13 cellular contexts compared by ENCODE assay signal in genomic region chr11:115145316-115145715, GRCh38.
DNase-seq lines count a peak whose midpoint lies in the region; ATAC-seq and TF ChIP-seq lines count a peak whose summit lies in the region.
"Had no signal": no experiment of that assay in that cellular context is flagged by ENCODE, and none has a peak within 500 bp of the region (broad histone marks: within the 10 kb centered on the region; RNA-seq: fewer than 3 reads in every experiment).

No MANE protein-coding gene starts in this region.

- WGBS in SK-N-SH (ENCODE audit: low lambda C conversion rate), result 64% methylated on average over 2 of the region's 8 CpGs

- DNase-seq in SK-N-SH (peak; percentile 39), NCI-H2029 (lab: John Stamatoyannopoulos, UW) (peak; percentile 9), WERI-Rb-1 (no peak), HCEC 1CT (no peak)
- DNase-seq in stimulated activated CD4-positive, alpha-beta T cell treated with anti-CD3 and anti-CD28 coated beads, Interleukin-1b, Interleukin-23, amount 100 ng/mL, for 48 hours, result no peak
- DNase-seq: IMR-90, Karpas-422, PC-3, SW 1271 had no signal

- TF ChIP-seq CTCF in SK-N-SH (IDR thresholded peaks at IDR 0.05), result no peak
- TF ChIP-seq CTCF in WERI-Rb-1 (IDR thresholded peaks at IDR 0.05; ENCODE audit: low read depth, low read length), result 0 out of 2 replicates have a peak, but pooled peaks have one; percentile 2

- H3K79me2 ChIP-seq in SK-N-SH (ENCODE audit: insufficient read depth), result no peaks in the 10 kb centered on the region

- no peak overlapping the region for H2AFZ ChIP-seq in SK-N-SH (ENCODE audit: low read depth)

- H3K27ac ChIP-seq in SK-N-SH (ENCODE audit: low read depth in 2 of 2, low read length in 1 of 2) (no peak overlapping the region), WERI-Rb-1 (no peak overlapping the region)
- H3K27ac ChIP-seq: C4-2B, RWPE1 had no signal

- H3K4me1 ChIP-seq in SK-N-SH (ENCODE audit: control insufficient read depth in 1 of 2, insufficient read depth in 2 of 2, low read depth in 1 of 2, low read length in 1 of 2), result peaks cover 0 to 26% of the 10 kb centered on the region in 2 experiments; a peak in 1 of 4 replicates

- H3K9me2 ChIP-seq in SK-N-SH, result no peaks in the 10 kb centered on the region

- no peaks in the 10 kb centered on the region for H4K20me1 ChIP-seq in SK-N-SH (ENCODE audit: insufficient read depth)

- H3K4me3 ChIP-seq in SK-N-SH (ENCODE audit: low read depth in 2 of 2, low read length in 1 of 2), result no peak overlapping the region
- H3K4me3 ChIP-seq in WERI-Rb-1 (ENCODE audit: low read depth, low read length), result no peak overlapping the region

- H3K36me3 ChIP-seq in SK-N-SH (replicated peaks in 1 of 2; ENCODE audit: control insufficient read depth in 1 of 2, insufficient read depth in 2 of 2, low read length in 1 of 2), result no peaks in the 10 kb centered on the region
- no peaks in the 10 kb centered on the region for H3K36me3 ChIP-seq in WERI-Rb-1

- no peak for TF ChIP-seq EP300 in SK-N-SH (IDR thresholded peaks at IDR 0.05; ENCODE audit: borderline replicate concordance in 1 of 2, low read depth in 1 of 2, low read length in 1 of 2)

- no peaks in the 10 kb centered on the region for H3K27me3 ChIP-seq in SK-N-SH (ENCODE audit: insufficient read depth)
- H3K27me3 ChIP-seq in WERI-Rb-1 (ENCODE audit: insufficient read depth, low read depth, severe bottlenecking), result no peaks in the 10 kb centered on the region

- POLR2A ChIA-PET in SK-N-SH (lab: Yijun Ruan, JAX), result no interaction called here

- CTCF ChIA-PET in SK-N-SH (lab: Yijun Ruan, JAX), result interaction anchor here (0.6 to 1.9 kb wide), 4 partner anchors 13 to 371 kb away, joined by 3 to 4 read pairs (median 3); no protein-coding TSS in a partner anchor

- no peak for ATAC-seq in SK-N-SH treated with all-trans-retinoic acid at 6 μM for 48 hours
- no peak for ATAC-seq in HG02870 (IDR thresholded peaks at IDR 0.05; ENCODE audit: unreplicated experiment)
- ATAC-seq: PC-3 had no signal

- no peak overlapping the region for H3K4me2 ChIP-seq in SK-N-SH

- TF ChIP-seq RAD21 in SK-N-SH (IDR thresholded peaks at IDR 0.05; ENCODE audit: low read length), result no peak

- H3F3A ChIP-seq in SK-N-SH (replicated peaks; ENCODE audit: insufficient read depth), result no peaks in the 10 kb centered on the region

- H3K9ac ChIP-seq in SK-N-SH, result no peak overlapping the region

- no peaks in the 10 kb centered on the region for H3K9me3 ChIP-seq in SK-N-SH
- no peaks in the 10 kb centered on the region for H3K9me3 ChIP-seq in WERI-Rb-1 (ENCODE audit: severe bottlenecking)

TF ChIP-seq in SK-N-SH, 30 proteins besides CTCF, POLR2A, EP300 and RAD21:
- TF ChIP-seq RFX5 (IDR thresholded peaks at IDR 0.05; ENCODE audit: low read length) (no peak), SIN3A (IDR thresholded peaks at IDR 0.05; ENCODE audit: borderline replicate concordance, low read depth, low read length) (no peak), MAX (IDR thresholded peaks at IDR 0.05; ENCODE audit: low read depth) (no peak), PBX3 (IDR thresholded peaks at IDR 0.05) (no peak), POLR2AphosphoS5 (IDR thresholded peaks at IDR 0.05; ENCODE audit: low read depth, low read length) (no peak), NFIC (IDR thresholded peaks at IDR 0.05; ENCODE audit: borderline replicate concordance) (no peak)

TF ChIP-seq in SK-N-SH treated with all-trans-retinoic acid at 6 μM for 48 hours, 23 proteins besides CTCF, POLR2A, EP300 and RAD21:
- no peak for TF ChIP-seq ZNF8 (CRISPR knock-in tag; IDR thresholded peaks at IDR 0.05)
- TF ChIP-seq ZNF565 (CRISPR knock-in tag; conservative IDR thresholded peaks at IDR 0.05; ENCODE audit: low read depth), result no peak
- TF ChIP-seq CREB5 (CRISPR knock-in tag; IDR thresholded peaks at IDR 0.05; ENCODE audit: low read depth), result no peak
- TF ChIP-seq SNAI2 (CRISPR knock-in tag; IDR thresholded peaks at IDR 0.05), result no peak
- no peak for TF ChIP-seq ZFP3 (CRISPR knock-in tag; IDR thresholded peaks at IDR 0.05)
- TF ChIP-seq ESRRG (CRISPR knock-in tag; IDR thresholded peaks at IDR 0.05), result no peak
- TF ChIP-seq CSDC2 (CRISPR knock-in tag; IDR thresholded peaks at IDR 0.05), result no peak
- TF ChIP-seq OSR1 (CRISPR knock-in tag; IDR thresholded peaks at IDR 0.05), result no peak
- TF ChIP-seq ZFP30 (CRISPR knock-in tag; IDR thresholded peaks at IDR 0.05), result no peak
- no peak for TF ChIP-seq GLIS3 (CRISPR knock-in tag; IDR thresholded peaks at IDR 0.05)
- no peak for TF ChIP-seq ZNF70 (CRISPR knock-in tag; IDR thresholded peaks at IDR 0.05)
- TF ChIP-seq POU6F1 (CRISPR knock-in tag; IDR thresholded peaks at IDR 0.05; ENCODE audit: borderline replicate concordance, low read depth), result no peak
- TF ChIP-seq TSHZ2 (CRISPR knock-in tag; IDR thresholded peaks at IDR 0.05), result no peak
- TF ChIP-seq RARB (CRISPR knock-in tag; IDR thresholded peaks at IDR 0.05), result no peak
- no peak for TF ChIP-seq PATZ1 (CRISPR knock-in tag; IDR thresholded peaks at IDR 0.05; ENCODE audit: borderline replicate concordance)
- no peak for TF ChIP-seq BACH2 (CRISPR knock-in tag; IDR thresholded peaks at IDR 0.05; ENCODE audit: borderline replicate concordance)
- no peak for TF ChIP-seq ARNTL (CRISPR knock-in tag; IDR thresholded peaks at IDR 0.05; ENCODE audit: borderline replicate concordance, low read depth)
- TF ChIP-seq PPARA (CRISPR knock-in tag; IDR thresholded peaks at IDR 0.05; ENCODE audit: borderline replicate concordance), result no peak

Comparison
In these comparisons a context has a peak if more than half of its experiments do, and no peak if none do; other contexts are left out.
1. DNase-seq: peak in SK-N-SH (single experiment) and NCI-H2029 (single experiment); none in WERI-Rb-1 (single experiment), stimulated activated CD4-positive, alpha-beta T cell treated with anti-CD3 and anti-CD28 coated beads, Interleukin-1b, Interleukin-23, amount 100 ng/mL, for 48 hours (single experiment) and HCEC 1CT (single experiment).